In genomic region chr12:47763481-47764344, GRCh38 we compare ENCODE assay signal across 18 cellular contexts. TPM values are rescaled to one million over a fixed set of nuclear protein-coding genes. Genes with fewer than 3 reads are reported as not detected.
A peak's percentile ranks its signal among the peaks of the same experiment; 100 is the strongest.
DNase-seq lines count a peak whose midpoint lies in the region; ATAC-seq and TF ChIP-seq lines count a peak whose summit lies in the region.
"Had no signal": no experiment of that assay in that cellular context is flagged by ENCODE, and none has a peak within 500 bp of the region (broad histone marks: within the 10 kb centered on the region; RNA-seq: fewer than 3 reads in every experiment).

No MANE protein-coding gene starts in this region.

- peaks cover 34% of the 10 kb centered on the region for H3K4me1 ChIP-seq in RWPE2 (ENCODE audit: insufficient read depth, poor library complexity, severe bottlenecking)
- no peaks in the 10 kb centered on the region for H3K4me1 ChIP-seq in prostate gland (replicated peaks)

- H3K36me3 ChIP-seq in RWPE2 (ENCODE audit: low read depth), result no peaks in the 10 kb centered on the region
- H3K36me3 ChIP-seq in prostate gland, result no peaks in the 10 kb centered on the region
- H3K36me3 ChIP-seq: right atrium auricular region, thoracic aorta had no signal

- H3K27me3 ChIP-seq in RWPE2 (ENCODE audit: insufficient read depth, poor library complexity, severe bottlenecking) (no peaks in the 10 kb centered on the region), prostate gland (replicated peaks; ENCODE audit: insufficient read depth) (no peaks in the 10 kb centered on the region)
- H3K27me3 ChIP-seq: right atrium auricular region had no signal

- H3K36me3 Mint-ChIP-seq in activated naive CD8-positive, alpha-beta T cell treated with anti-CD3 and anti-CD28 coated beads, Interleukin-2, amount 10 ng/mL, durations not matched to agents 7 days and 5 days, result no peaks in the 10 kb centered on the region
- no peaks in the 10 kb centered on the region for H3K36me3 Mint-ChIP-seq in activated naive CD8-positive, alpha-beta T cell treated with anti-CD3 and anti-CD28 coated beads for 36 hours
- no peaks in the 10 kb centered on the region for H3K36me3 Mint-ChIP-seq in glutamatergic neuron (ENCODE audit: unreplicated experiment)
- H3K36me3 Mint-ChIP-seq: CD8-positive, alpha-beta memory T cell; naive thymus-derived CD8-positive, alpha-beta T cell had no signal

- no peak for TF ChIP-seq POLR2A in prostate gland (IDR thresholded peaks at IDR 0.05)

- no peak for DNase-seq in activated naive CD8-positive, alpha-beta T cell treated with anti-CD3 and anti-CD28 coated beads, Interleukin-2, amount 10 ng/mL, durations not matched to agents 7 days and 5 days
- no peak for DNase-seq in activated naive CD8-positive, alpha-beta T cell treated with anti-CD3 and anti-CD28 coated beads for 36 hours
- DNase-seq in RWPE2 (ENCODE audit: low spot score), result no peak
- no peak for DNase-seq in glutamatergic neuron
- DNase-seq in substantia nigra (lab: John Stamatoyannopoulos, UW), result no peak
- DNase-seq in activated effector memory CD4-positive, alpha-beta T cell treated with Interleukin-2 at 50 U/mL for 16 hours, result no peak
- no peak for DNase-seq in prostate gland (ENCODE audit: low spot score)
- DNase-seq: activated CD4-positive, alpha-beta T cell treated with anti-CD3 and anti-CD28 coated beads, Interleukin-2, amount 50 U/mL, for 1 hour; activated T-cell treated with anti-CD3 and anti-CD28 coated beads, Interleukin-2, amount 50 U/mL, for 48 hours; amygdala; CD8-positive, alpha-beta memory T cell; dermis blood vessel endothelial cell; naive thymus-derived CD8-positive, alpha-beta T cell; NCI-H2081 had no signal

- H3K4me3 Mint-ChIP-seq in activated naive CD8-positive, alpha-beta T cell treated with anti-CD3 and anti-CD28 coated beads, Interleukin-2, amount 10 ng/mL, durations not matched to agents 7 days and 5 days, result no peak overlapping the region
- no peak overlapping the region for H3K4me3 Mint-ChIP-seq in activated naive CD8-positive, alpha-beta T cell treated with anti-CD3 and anti-CD28 coated beads for 36 hours
- H3K4me3 Mint-ChIP-seq in glutamatergic neuron (ENCODE audit: unreplicated experiment), result no peak overlapping the region
- H3K4me3 Mint-ChIP-seq: CD8-positive, alpha-beta memory T cell; naive thymus-derived CD8-positive, alpha-beta T cell had no signal

- no peaks in the 10 kb centered on the region for H3K9me3 Mint-ChIP-seq in activated naive CD8-positive, alpha-beta T cell treated with anti-CD3 and anti-CD28 coated beads, Interleukin-2, amount 10 ng/mL, durations not matched to agents 7 days and 5 days
- H3K9me3 Mint-ChIP-seq in activated naive CD8-positive, alpha-beta T cell treated with anti-CD3 and anti-CD28 coated beads for 36 hours, result no peaks in the 10 kb centered on the region
- peaks cover 6% of the 10 kb centered on the region for H3K9me3 Mint-ChIP-seq in glutamatergic neuron (ENCODE audit: unreplicated experiment)
- H3K9me3 Mint-ChIP-seq: CD8-positive, alpha-beta memory T cell; naive thymus-derived CD8-positive, alpha-beta T cell had no signal

- H3K4me3 ChIP-seq in RWPE2 (ENCODE audit: severe bottlenecking), result no peak overlapping the region
- no peak overlapping the region for H3K4me3 ChIP-seq in prostate gland
- H3K4me3 ChIP-seq: A549, right atrium auricular region, thoracic aorta had no signal

- TF ChIP-seq CTCF in RWPE2 (IDR thresholded peaks at IDR 0.05; ENCODE audit: poor library complexity, severe bottlenecking) (no peak), glutamatergic neuron (IDR thresholded peaks at IDR 0.05; ENCODE audit: partially characterized antibody, unreplicated experiment) (no peak), prostate gland (IDR thresholded peaks at IDR 0.05) (no peak)

- POLR2A ChIA-PET in activated naive CD8-positive, alpha-beta T cell treated with anti-CD3 and anti-CD28 coated beads, Interleukin-2, amount 10 ng/mL, durations not matched to agents 7 days and 5 days (lab: Charles Lee), result interaction anchor here (0.6 kb wide), 1 partner anchor 1149 kb away, joined by 5 read pairs; no protein-coding TSS in a partner anchor

- no peaks in the 10 kb centered on the region for H3K9me3 ChIP-seq in RWPE2 (ENCODE audit: severe bottlenecking)
- H3K9me3 ChIP-seq in prostate gland, result no peaks in the 10 kb centered on the region
- H3K9me3 ChIP-seq: A549, right atrium auricular region, thoracic aorta had no signal

- WGBS in prostate gland, result 76% methylated on average over 8 of the region's 8 CpGs

- H3K27ac Mint-ChIP-seq in activated naive CD8-positive, alpha-beta T cell treated with anti-CD3 and anti-CD28 coated beads, Interleukin-2, amount 10 ng/mL, durations not matched to agents 7 days and 5 days, result peak overlapping the region; percentile 18
- H3K27ac Mint-ChIP-seq in activated naive CD8-positive, alpha-beta T cell treated with anti-CD3 and anti-CD28 coated beads for 36 hours, result no peak overlapping the region
- peak overlapping the region; percentile 18 for H3K27ac Mint-ChIP-seq in glutamatergic neuron (ENCODE audit: unreplicated experiment)

- intact Hi-C loops in prostate gland (cut with DNase I), result no loop called here

- H3K27me3 Mint-ChIP-seq in activated naive CD8-positive, alpha-beta T cell treated with anti-CD3 and anti-CD28 coated beads, Interleukin-2, amount 10 ng/mL, durations not matched to agents 7 days and 5 days, result peaks cover 11% of the 10 kb centered on the region
- no peaks in the 10 kb centered on the region for H3K27me3 Mint-ChIP-seq in activated naive CD8-positive, alpha-beta T cell treated with anti-CD3 and anti-CD28 coated beads for 36 hours
- H3K27me3 Mint-ChIP-seq in glutamatergic neuron (ENCODE audit: unreplicated experiment), result peaks cover 7% of the 10 kb centered on the region
- H3K27me3 Mint-ChIP-seq: CD8-positive, alpha-beta memory T cell; naive thymus-derived CD8-positive, alpha-beta T cell had no signal

- H3K4me1 Mint-ChIP-seq in activated naive CD8-positive, alpha-beta T cell treated with anti-CD3 and anti-CD28 coated beads, Interleukin-2, amount 10 ng/mL, durations not matched to agents 7 days and 5 days, result peaks cover 31% of the 10 kb centered on the region
- peaks cover 15% of the 10 kb centered on the region for H3K4me1 Mint-ChIP-seq in activated naive CD8-positive, alpha-beta T cell treated with anti-CD3 and anti-CD28 coated beads for 36 hours
- H3K4me1 Mint-ChIP-seq in glutamatergic neuron (ENCODE audit: low read depth, unreplicated experiment), result peaks cover 15% of the 10 kb centered on the region

- ATAC-seq in activated naive CD8-positive, alpha-beta T cell treated with anti-CD3 and anti-CD28 coated beads, Interleukin-2, amount 10 ng/mL, durations not matched to agents 7 days and 5 days (ENCODE audit: low read depth), result no peak
- ATAC-seq in RWPE2 (ENCODE audit: low read depth) (peak; percentile 45), HG02798 (IDR thresholded peaks at IDR 0.05; ENCODE audit: poor library complexity, unreplicated experiment) (no peak)
- ATAC-seq: A549; naive thymus-derived CD8-positive, alpha-beta T cell had no signal

- H3K27ac ChIP-seq in RWPE2 (ENCODE audit: poor library complexity, severe bottlenecking), result peak overlapping the region; percentile 53
- H3K27ac ChIP-seq in substantia nigra (ENCODE audit: low read depth, low read length, poor library complexity, severe bottlenecking), result peak overlapping the region; percentile 35
- no peak overlapping the region for H3K27ac ChIP-seq in prostate gland
- H3K27ac ChIP-seq: A549, right atrium auricular region, thoracic aorta had no signal

RNA-seq across cellular contexts. Expression of gene RAPGEF3, which starts 5.0 kb away (rescaled TPM):
- total RNA-seq in activated naive CD8-positive, alpha-beta T cell treated with anti-CD3 and anti-CD28 coated beads, Interleukin-2, amount 10 ng/mL, durations not matched to agents 7 days and 5 days, result 1 to 10 TPM in 1 of 2 experiments, under 1 TPM in 1; 0.94 to 1.1 TPM
- total RNA-seq in activated naive CD8-positive, alpha-beta T cell treated with anti-CD3 and anti-CD28 coated beads for 36 hours, result under 1 TPM; 0.27 to 0.54 TPM
- 0.81 TPM for total RNA-seq in glutamatergic neuron (ENCODE audit: unreplicated experiment)
- 10 to 100 TPM; 19.1 to 28.5 TPM for total RNA-seq in prostate gland

RNA-seq across cellular contexts. Expression of gene SLC48A1, which starts 9.3 kb away (rescaled TPM):
- total RNA-seq in activated naive CD8-positive, alpha-beta T cell treated with anti-CD3 and anti-CD28 coated beads, Interleukin-2, amount 10 ng/mL, durations not matched to agents 7 days and 5 days, result 10 to 100 TPM; 13.4 to 13.9 TPM
- total RNA-seq in activated naive CD8-positive, alpha-beta T cell treated with anti-CD3 and anti-CD28 coated beads for 36 hours, result 1 to 10 TPM; 5.4 to 6.0 TPM
- total RNA-seq in glutamatergic neuron (ENCODE audit: unreplicated experiment) (15.7 TPM), prostate gland (10 to 100 TPM; 39.0 to 52.5 TPM)

RNA-seq across cellular contexts. Expression of gene ENDOU, which starts 38.4 kb away (rescaled TPM):
- total RNA-seq in activated naive CD8-positive, alpha-beta T cell treated with anti-CD3 and anti-CD28 coated beads, Interleukin-2, amount 10 ng/mL, durations not matched to agents 7 days and 5 days, result under 1 TPM in 1 of 2 experiments, not detected in 1; 0.30 TPM
- total RNA-seq in activated naive CD8-positive, alpha-beta T cell treated with anti-CD3 and anti-CD28 coated beads for 36 hours, result under 1 TPM in 1 of 2 experiments, not detected in 1; 0.08 TPM
- total RNA-seq in glutamatergic neuron (ENCODE audit: unreplicated experiment) (not detected), prostate gland (1 to 10 TPM in 1 of 2 donors, not detected in 1; 1.0 TPM)
- total RNA-seq: CD8-positive, alpha-beta memory T cell; dermis blood vessel endothelial cell; naive thymus-derived CD8-positive, alpha-beta T cell had no signal

RNA-seq across cellular contexts. Expression of gene HDAC7, which starts 56.0 kb away (rescaled TPM):
- total RNA-seq in activated naive CD8-positive, alpha-beta T cell treated with anti-CD3 and anti-CD28 coated beads, Interleukin-2, amount 10 ng/mL, durations not matched to agents 7 days and 5 days, result 100 to 1,000 TPM; 200 to 215 TPM
- total RNA-seq in activated naive CD8-positive, alpha-beta T cell treated with anti-CD3 and anti-CD28 coated beads for 36 hours, result 100 to 1,000 TPM; 233 to 246 TPM
- total RNA-seq in glutamatergic neuron (ENCODE audit: unreplicated experiment) (67.9 TPM), prostate gland (10 to 100 TPM; 39.5 to 67.7 TPM)

RNA-seq across cellular contexts. Expression of gene RPAP3, which starts 57.9 kb away (rescaled TPM):
- 10 to 100 TPM; 36.0 to 41.1 TPM for total RNA-seq in activated naive CD8-positive, alpha-beta T cell treated with anti-CD3 and anti-CD28 coated beads, Interleukin-2, amount 10 ng/mL, durations not matched to agents 7 days and 5 days
- total RNA-seq in activated naive CD8-positive, alpha-beta T cell treated with anti-CD3 and anti-CD28 coated beads for 36 hours, result 10 to 100 TPM; 58.7 to 61.8 TPM
- total RNA-seq in glutamatergic neuron (ENCODE audit: unreplicated experiment), result 29.5 TPM
- 10 to 100 TPM; 15.0 to 26.5 TPM for total RNA-seq in prostate gland

Comparison
In these comparisons a context has a peak if more than half of its experiments do, and no peak if none do; other contexts are left out.
1. H3K27ac ChIP-seq: peak in RWPE2 (single experiment) and substantia nigra (single experiment); none in prostate gland (0 of 2).
2. RNA of gene RAPGEF3, which starts 5.0 kb away (total RNA-seq): 19.1 to 28.5 TPM in prostate gland; 0.94 to 1.1 TPM in activated naive CD8-positive, alpha-beta T cell treated with anti-CD3 and anti-CD28 coated beads, Interleukin-2, amount 10 ng/mL, durations not matched to agents 7 days and 5 days, 0.81 TPM in glutamatergic neuron (single experiment) and 0.27 to 0.54 TPM in activated naive CD8-positive, alpha-beta T cell treated with anti-CD3 and anti-CD28 coated beads for 36 hours; every median in the first group is over 4 times any median in the second.